ENCODE assay signal across 23 cellular contexts in the genomic region with DNA sequence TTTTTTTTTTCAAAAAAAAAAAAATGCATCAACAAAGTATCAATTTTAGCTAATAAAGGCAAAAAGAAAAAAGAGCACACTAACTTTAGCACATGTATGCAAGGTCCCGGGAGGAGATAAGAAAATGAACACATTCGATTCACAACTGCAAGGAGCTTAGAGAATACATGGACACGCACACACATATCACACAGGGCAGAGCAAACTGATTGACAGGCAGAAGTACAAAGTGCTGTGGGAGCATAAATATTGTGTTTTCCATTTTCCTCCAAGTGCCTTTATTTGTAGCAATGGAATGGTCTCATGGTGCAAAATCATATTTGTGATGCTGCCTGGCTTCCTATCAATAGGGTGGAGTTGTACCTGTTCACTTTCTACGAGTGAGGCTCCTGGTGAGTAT.
"Had no signal": no experiment of that assay in that cellular context is flagged by ENCODE, and none has a peak within 500 bp of the region (broad histone marks: within the 10 kb centered on the region; RNA-seq: fewer than 3 reads in every experiment).

No MANE protein-coding gene starts in this region.

- H3K27me3 ChIP-seq: brain microvascular endothelial cell, gastrocnemius medialis, heart right ventricle, pancreas, tibial nerve, vagina had no signal

- ATAC-seq: activated CD8-positive, alpha-beta T cell treated with anti-CD3 and anti-CD28 coated beads for 36 hours; activated T-helper 17 cell treated with anti-CD3 and anti-CD28 coated beads, Interleukin-2, amount 50 U/mL, for 72 hours; mucosa of descending colon; naive thymus-derived CD4-positive, alpha-beta T cell; T-cell had no signal

- DNase-seq: activated B cell treated with CpG ODN at 0.5 μM for 24 hours; activated CD4-positive, alpha-beta T cell treated with anti-CD3 and anti-CD28 coated beads for 4 hours; activated CD8-positive, alpha-beta T cell treated with anti-CD3 and anti-CD28 coated beads for 36 hours; activated naive CD4-positive, alpha-beta T cell; activated naive CD8-positive, alpha-beta T cell treated with anti-CD3 and anti-CD28 coated beads for 36 hours; activated T-cell treated with anti-CD3 and anti-CD28 coated beads, Interleukin-2, amount 50 U/mL, for 1 hour; brain microvascular endothelial cell; heart right ventricle; immature natural killer cell; mucosa of descending colon; naive thymus-derived CD4-positive, alpha-beta T cell; stimulated activated CD4-positive, alpha-beta T cell treated with anti-CD3 and anti-CD28 coated beads, Interleukin-12 subunit alpha, Interleukin-12 subunit beta, amount 100 ng/mL, for 4 hours; stimulated activated CD4-positive, alpha-beta T cell treated with anti-CD3 and anti-CD28 coated beads, Interleukin-1b, Interleukin-23, amount 100 ng/mL, for 48 hours; stimulated activated CD8-positive, alpha-beta memory T cell treated with anti-CD3 and anti-CD28 coated beads, Interleukin-4, amount 100 ng/mL, for 48 hours; stimulated activated naive CD4-positive, alpha-beta T cell; T-cell had no signal

- H3K27ac ChIP-seq: brain microvascular endothelial cell, coronary artery, heart right ventricle had no signal

- H3K36me3 ChIP-seq: brain microvascular endothelial cell, gastrocnemius medialis, heart right ventricle, pancreas, tibial nerve, vagina had no signal

- H3K4me3 ChIP-seq: coronary artery, gastrocnemius medialis, heart right ventricle, mucosa of descending colon, pancreas, tibial nerve, vagina had no signal

- FAIRE-seq: endometrium, pancreas had no signal

- H3K9me3 ChIP-seq: gastrocnemius medialis, heart right ventricle, mucosa of descending colon, pancreas, tibial nerve, vagina had no signal
